Comparison of ENCODE assay signal across 17 cellular contexts in genomic region chr2:174673405-174673804, GRCh38.
DNase-seq lines count a peak whose midpoint lies in the region; ATAC-seq and TF ChIP-seq lines count a peak whose summit lies in the region.
"Had no signal": no experiment of that assay in that cellular context is flagged by ENCODE, and none has a peak within 500 bp of the region (broad histone marks: within the 10 kb centered on the region; RNA-seq: fewer than 3 reads in every experiment).

No MANE protein-coding gene starts in this region.

- intact Hi-C loops in sciatic nerve (cut with DNase I), result no loop called here
- intact Hi-C loops in psoas muscle (cut with DNase I), result no loop called here

- peak overlapping the region; percentile 98 for H3K27ac ChIP-seq in SK-N-MC
- H3K27ac ChIP-seq in psoas muscle, result no peak overlapping the region

- peak overlapping the region; percentile 69 for H3K9ac ChIP-seq in SK-N-MC (ENCODE audit: insufficient read length)

- H3K36me3 ChIP-seq in SK-N-MC (ENCODE audit: insufficient read depth, low read length) (peaks cover 17% of the 10 kb centered on the region), psoas muscle (ENCODE audit: insufficient read depth in 1 of 2, low read depth in 1 of 2) (no peaks in the 10 kb centered on the region)
- H3K36me3 ChIP-seq: BE2C, HAP-1 had no signal

- H3K9me3 ChIP-seq in SK-N-MC (ENCODE audit: low read depth, low read length), result peaks cover 2% of the 10 kb centered on the region; the same call in 1 of the 2 replicates
- H3K9me3 ChIP-seq in psoas muscle, result peaks cover 7% of the 10 kb centered on the region
- H3K9me3 ChIP-seq: BE2C, HAP-1 had no signal

- H3K27me3 ChIP-seq in psoas muscle (ENCODE audit: insufficient read depth in 3 of 3, low read length in 2 of 3), result no peaks in the 10 kb centered on the region
- H3K27me3 ChIP-seq: BE2C had no signal

- H3K4me3 ChIP-seq in AG10803 (ENCODE audit: low read length) (peak overlapping the region; percentile 7; the same call in 1 of the 2 replicates), SK-N-MC (peak overlapping the region; percentile 71), psoas muscle (no peak overlapping the region)
- H3K4me3 ChIP-seq: GM12878, HAP-1 had no signal

- WGBS in psoas muscle, 3 donors, result 65 to 80% (median 67%) methylated on average over 7 of the region's 7 CpGs

- H3K4me1 ChIP-seq in psoas muscle, result no peaks in the 10 kb centered on the region
- H3K4me1 ChIP-seq: BE2C, HAP-1 had no signal

- DNase-seq in AG10803 (ENCODE audit: low read depth), result peak; percentile 31
- DNase-seq in SK-N-MC (ENCODE audit: low read depth, low spot score), result no peak
- DNase-seq in medulla oblongata (ENCODE audit: extremely low spot score), result peak; percentile 52
- DNase-seq in sciatic nerve (ENCODE audit: low spot score), result no peak
- DNase-seq in NK-92 treated with Interleukin-12 subunit alpha and Interleukin-12 subunit beta, amount 100 ng/mL, for 24 hours (lab: John Stamatoyannopoulos, UW), result no peak
- DNase-seq in psoas muscle, result no peak
- DNase-seq: BE2C; CD4-positive, CD25-positive, alpha-beta regulatory T cell; CD8-positive, alpha-beta memory T cell; COR-L47; DMS 273 treated with DMSO at 0.1 percent for 48 hours; DMS53; DND-41; EL had no signal

- TF ChIP-seq CTCF in AG10803 (conservative IDR thresholded peaks at IDR 0.05; ENCODE audit: low read length) (no peak), psoas muscle (IDR thresholded peaks at IDR 0.05) (no peak)

- peak; percentile 67 for ATAC-seq in sciatic nerve
- ATAC-seq in HG03460 (IDR thresholded peaks at IDR 0.05; ENCODE audit: unreplicated experiment), result no peak
- ATAC-seq in psoas muscle, result no peak
- ATAC-seq: GM12878 had no signal

Comparison
In these comparisons a context has a peak if more than half of its experiments do, and no peak if none do; other contexts are left out.
1. DNase-seq: peak in AG10803 (single experiment) and medulla oblongata (single experiment); none in SK-N-MC (single experiment), sciatic nerve (single experiment), NK-92 treated with Interleukin-12 subunit alpha and Interleukin-12 subunit beta, amount 100 ng/mL, for 24 hours (single experiment) and psoas muscle (0 of 2).